26 cellular contexts compared by ENCODE assay signal in the genomic region with DNA sequence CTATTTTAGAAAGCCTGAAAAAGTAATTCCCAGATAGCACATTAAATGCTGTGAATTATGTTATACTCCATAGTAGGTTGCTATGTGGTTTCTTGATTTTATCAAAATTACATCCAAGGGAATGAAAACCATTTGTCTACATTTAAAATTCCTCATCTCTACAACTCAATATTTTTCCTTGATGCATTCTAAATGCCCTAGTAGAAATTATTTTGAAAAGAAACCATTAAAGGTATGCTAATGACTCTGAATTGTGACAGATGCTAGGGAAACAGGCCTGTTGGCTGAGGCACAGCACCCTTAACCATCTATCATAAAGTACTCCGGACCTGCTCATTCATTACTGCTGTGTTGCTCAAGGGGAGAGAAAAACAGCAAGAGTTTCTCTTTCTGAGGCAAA.
"Had no signal": no experiment of that assay in that cellular context is flagged by ENCODE, and none has a peak within 500 bp of the region (broad histone marks: within the 10 kb centered on the region; RNA-seq: fewer than 3 reads in every experiment).

No MANE protein-coding gene starts in this region.

- ATAC-seq: stimulated activated effector memory CD8-positive, alpha-beta T cell treated with anti-CD3 and anti-CD28 coated beads, Interleukin-12 subunit alpha, Interleukin-12 subunit beta, amount 100 ng/mL, for 72 hours; stimulated activated memory B cell treated with anti-CD40 and anti-IgM and Interleukin-4, amounts not matched to agents 10 μg/mL and 1 μg/mL and 100 μg/mL, for 72 hours; stimulated activated naive B cell treated with anti-CD40 and anti-IgM and Interleukin-4, amounts not matched to agents 10 μg/mL and 1 μg/mL and 100 μg/mL, for 72 hours; stimulated activated naive CD8-positive, alpha-beta T cell treated with anti-CD3 and anti-CD28 coated beads, Interleukin-15, amount 100 ng/mL, for 72 hours; stimulated activated naive CD8-positive, alpha-beta T cell treated with anti-CD3 and anti-CD28 coated beads, Interleukin-15, Interleukin-2, amounts not matched to agents 100 U/mL and 50 U/mL, for 24 hours; upper lobe of right lung had no signal

- H3K27me3 ChIP-seq: stomach, suprapubic skin, testis, thyroid gland, tibial artery, tibial nerve, transverse colon, upper lobe of left lung, upper lobe of right lung, uterus, vagina had no signal

- H3K27ac ChIP-seq: stomach, suprapubic skin, testis, thoracic aorta, thyroid gland, tibial artery, tibial nerve, transverse colon, upper lobe of left lung, upper lobe of right lung, uterus, vagina had no signal

- H3K4me3 ChIP-seq: stomach, suprapubic skin, testis, thoracic aorta, thyroid gland, tibial artery, tibial nerve, transverse colon, upper lobe of left lung, upper lobe of right lung, uterus, vagina had no signal

- H3K9me3 ChIP-seq: stomach, suprapubic skin, testis, thoracic aorta, thyroid gland, tibial artery, tibial nerve, transverse colon, upper lobe of left lung, upper lobe of right lung, uterus, vagina had no signal

- DNase-seq: stimulated activated CD4-positive, alpha-beta T cell treated with anti-CD3 and anti-CD28 coated beads, Interleukin-2, amount 100 ng/mL, for 48 hours; stimulated activated CD4-positive, alpha-beta T cell treated with anti-CD3 and anti-CD28 coated beads, Interleukin-4, amount 100 ng/mL, for 1 hour; stimulated activated CD4-positive, alpha-beta T cell treated with anti-CD3 and anti-CD28 coated beads, Interleukin-4, amount 100 ng/mL, for 24 hours; stimulated activated CD4-positive, alpha-beta T cell treated with anti-CD3 and anti-CD28 coated beads, Interleukin-4, amount 100 ng/mL, for 4 hours; stimulated activated CD8-positive, alpha-beta memory T cell treated with anti-CD3 and anti-CD28 coated beads, Interleukin-4, amount 100 ng/mL, for 48 hours; stimulated activated naive B cell treated with anti-CD40 and anti-IgM and Interleukin-4, amounts not matched to agents 10 μg/mL and 1 μg/mL and 100 μg/mL, for 72 hours; stimulated activated naive CD4-positive, alpha-beta T cell; stimulated activated naive CD4-positive, alpha-beta T cell treated with Interleukin-2 at 50 U/mL for 16 hours; stimulated activated naive CD8-positive, alpha-beta T cell treated with anti-CD3 and anti-CD28 coated beads, Interleukin-15, amount 100 ng/mL, for 72 hours; stimulated activated naive CD8-positive, alpha-beta T cell treated with anti-CD3 and anti-CD28 coated beads, Interleukin-15, Interleukin-2, amounts not matched to agents 100 U/mL and 50 U/mL, for 24 hours; stomach; substantia nigra; testis; thyroid gland; tibial artery; transverse colon; trophoblast cell; upper lobe of left lung; upper lobe of right lung; uterus had no signal

- H3K4me1 ChIP-seq: stomach, suprapubic skin, testis, thyroid gland, tibial artery, tibial nerve, upper lobe of left lung, upper lobe of right lung, uterus, vagina had no signal

- H3K36me3 ChIP-seq: stomach, suprapubic skin, thoracic aorta, thyroid gland, tibial artery, transverse colon, upper lobe of left lung, upper lobe of right lung, uterus, vagina had no signal
